In the genomic region with DNA sequence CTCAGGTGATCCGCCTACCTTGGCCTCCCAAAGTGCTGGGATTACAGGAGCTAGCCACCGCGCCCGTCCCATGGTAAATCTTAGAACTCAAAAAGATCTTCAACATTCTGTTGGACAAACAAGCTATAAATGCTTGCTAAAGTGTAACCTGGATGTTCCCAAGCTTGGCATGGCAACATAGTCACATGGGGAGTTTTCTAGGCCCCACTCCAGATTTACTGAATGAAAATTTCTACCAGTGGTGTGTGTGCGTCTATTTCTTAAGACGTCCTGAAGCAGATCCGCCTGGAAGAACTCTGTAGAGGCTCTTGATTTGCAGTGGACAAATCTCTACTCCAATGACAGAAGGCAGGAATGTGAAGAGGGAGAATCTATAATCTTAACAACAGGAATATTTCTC, we compare ENCODE assay signal across 21 cellular contexts. TPM values are rescaled to one million over a fixed set of nuclear protein-coding genes. Genes with fewer than 3 reads are reported as not detected.
DNase-seq lines count a peak whose midpoint lies in the region; ATAC-seq and TF ChIP-seq lines count a peak whose summit lies in the region.
"Had no signal": no experiment of that assay in that cellular context is flagged by ENCODE, and none has a peak within 500 bp of the region (broad histone marks: within the 10 kb centered on the region; RNA-seq: fewer than 3 reads in every experiment).

No MANE protein-coding gene starts in this region.

- CTCF ChIA-PET in activated CD8-positive, alpha-beta T cell treated with anti-CD3 and anti-CD28 coated beads, Interleukin-2, amount 10 ng/mL, durations not matched to agents 7 days and 5 days (lab: Charles Lee): no interaction called here

- H3K4me3 ChIP-seq in testis (no peak overlapping the region), HAP-1 (no peak overlapping the region)
- H3K4me3 ChIP-seq: K562, SJCRH30 had no signal

- TF ChIP-seq CTCF in testis (IDR thresholded peaks at IDR 0.05): no peak

- in situ Hi-C loops in HAP-1 (cut with MboI; ENCODE audit: low sequenced_read_pairs): no loop called here

- H3K4me1 Mint-ChIP-seq in T-helper 17 cell: peaks cover 4% of the 10 kb centered on the region
- no peaks in the 10 kb centered on the region for H3K4me1 Mint-ChIP-seq in activated CD8-positive, alpha-beta T cell treated with anti-CD3 and anti-CD28 coated beads, Interleukin-2, amount 10 ng/mL, durations not matched to agents 7 days and 5 days (ENCODE audit: low read depth)
- H3K4me1 Mint-ChIP-seq: B cell, H9 had no signal

- H3K27me3 ChIP-seq in testis (no peaks in the 10 kb centered on the region), HAP-1 (ENCODE audit: low read depth) (no peaks in the 10 kb centered on the region)
- H3K27me3 ChIP-seq: SJCRH30 had no signal

- peaks cover 4% of the 10 kb centered on the region for H3K36me3 Mint-ChIP-seq in T-helper 17 cell (ENCODE audit: low read depth)
- H3K36me3 Mint-ChIP-seq in activated CD8-positive, alpha-beta T cell treated with anti-CD3 and anti-CD28 coated beads, Interleukin-2, amount 10 ng/mL, durations not matched to agents 7 days and 5 days (ENCODE audit: low read depth): peaks cover 6% of the 10 kb centered on the region

- no peaks in the 10 kb centered on the region for H3K36me3 ChIP-seq in testis (ENCODE audit: low read depth, missing control alignments)
- no peaks in the 10 kb centered on the region for H3K36me3 ChIP-seq in HAP-1 (replicated peaks)

- no peaks in the 10 kb centered on the region for H3K27me3 Mint-ChIP-seq in T-helper 17 cell
- H3K27me3 Mint-ChIP-seq in activated CD8-positive, alpha-beta T cell treated with anti-CD3 and anti-CD28 coated beads, Interleukin-2, amount 10 ng/mL, durations not matched to agents 7 days and 5 days (ENCODE audit: low read depth): no peaks in the 10 kb centered on the region
- H3K27me3 Mint-ChIP-seq: B cell; CD4-positive, alpha-beta memory T cell had no signal

- DNase-seq in DMS79 (lab: John Stamatoyannopoulos, UW) (peak; percentile 10), T-helper 17 cell (no peak), left lobe of liver (ENCODE audit: low spot score) (peak; percentile 46), testis (peak; percentile 43), HAP-1 (ENCODE audit: low spot score in 2 of 2) (no peak), NCI-H1694 treated with DMSO at 0.1 percent for 48 hours (lab: John Stamatoyannopoulos, UW) (no peak)
- no peak for DNase-seq in activated CD8-positive, alpha-beta T cell treated with anti-CD3 and anti-CD28 coated beads, Interleukin-2, amount 10 ng/mL, durations not matched to agents 7 days and 5 days
- DNase-seq: Calu3; CD4-positive, alpha-beta memory T cell; GDM1; H9; MV-4-11; NCI-H1417 treated with DMSO at 0.1 percent for 48 hours; NCI-H2029; NCI-H2171; NCI-H446 treated with DMSO at 0.1 percent for 48 hours; NCI-H748 treated with DMSO at 0.1 percent for 48 hours; OCI-M1; SJCRH30 had no signal

- intact Hi-C loops in testis (cut with DNase I; ENCODE audit: low total_unique reads): no loop called here

- H3K4me1 ChIP-seq in testis (peaks cover 3% of the 10 kb centered on the region), HAP-1 (no peaks in the 10 kb centered on the region)
- H3K4me1 ChIP-seq: SJCRH30 had no signal

- TF ChIP-seq POLR2A in testis (IDR thresholded peaks at IDR 0.05): no peak

- no peaks in the 10 kb centered on the region for H3K9me3 Mint-ChIP-seq in activated CD8-positive, alpha-beta T cell treated with anti-CD3 and anti-CD28 coated beads, Interleukin-2, amount 10 ng/mL, durations not matched to agents 7 days and 5 days (ENCODE audit: insufficient read depth)
- H3K9me3 Mint-ChIP-seq: H9 had no signal

- 73 to 82% methylated on average over 7 of the region's 7 CpGs for WGBS in testis, 2 donors

- H3K9me3 ChIP-seq in T-helper 17 cell (ENCODE audit: control insufficient read depth, low read length, poor library complexity, severe bottlenecking) (no peaks in the 10 kb centered on the region), testis (no peaks in the 10 kb centered on the region), HAP-1 (no peaks in the 10 kb centered on the region; the same call in 1 of the 2 replicates)

- POLR2A ChIA-PET in activated CD8-positive, alpha-beta T cell treated with anti-CD3 and anti-CD28 coated beads, Interleukin-2, amount 10 ng/mL, durations not matched to agents 7 days and 5 days (lab: Charles Lee): no interaction called here

- no peak overlapping the region for H3K27ac ChIP-seq in testis
- H3K27ac ChIP-seq: SJCRH30 had no signal

- no peak overlapping the region for H3K4me3 Mint-ChIP-seq in T-helper 17 cell
- H3K4me3 Mint-ChIP-seq in activated CD8-positive, alpha-beta T cell treated with anti-CD3 and anti-CD28 coated beads, Interleukin-2, amount 10 ng/mL, durations not matched to agents 7 days and 5 days: no peak overlapping the region
- H3K4me3 Mint-ChIP-seq: B cell; CD4-positive, alpha-beta memory T cell; H9 had no signal

- H3K27ac Mint-ChIP-seq in T-helper 17 cell: peak overlapping the region; percentile 11
- no peak overlapping the region for H3K27ac Mint-ChIP-seq in activated CD8-positive, alpha-beta T cell treated with anti-CD3 and anti-CD28 coated beads, Interleukin-2, amount 10 ng/mL, durations not matched to agents 7 days and 5 days
- H3K27ac Mint-ChIP-seq: B cell; CD4-positive, alpha-beta memory T cell; H9 had no signal

- ATAC-seq in T-helper 17 cell (no peak), left lobe of liver (peak; percentile 93)
- ATAC-seq in activated CD8-positive, alpha-beta T cell treated with anti-CD3 and anti-CD28 coated beads, Interleukin-2, amount 10 ng/mL, durations not matched to agents 7 days and 5 days: no peak
- ATAC-seq: K562 had no signal

RNA-seq across cellular contexts. Expression of gene ZFYVE21, which starts 59.9 kb away (rescaled TPM):
- total RNA-seq in T-helper 17 cell: 1 to 10 TPM; 9.1 to 9.5 TPM
- total RNA-seq in left lobe of liver: 25.2 TPM
- 100 to 1,000 TPM; 194 to 251 TPM for total RNA-seq in testis
- 86.4 TPM for polyA plus RNA-seq in testis (ENCODE audit: insufficient read depth, low read depth, low replicate concordance)
- 10 to 100 TPM; 16.7 to 17.4 TPM for total RNA-seq in activated CD8-positive, alpha-beta T cell treated with anti-CD3 and anti-CD28 coated beads, Interleukin-2, amount 10 ng/mL, durations not matched to agents 7 days and 5 days

Comparison
In these comparisons a context has a peak if more than half of its experiments do, and no peak if none do; other contexts are left out.
1. DNase-seq: peak in DMS79 (single experiment), left lobe of liver (single experiment) and testis (single experiment); none in T-helper 17 cell (0 of 3), HAP-1 (0 of 2), activated CD8-positive, alpha-beta T cell treated with anti-CD3 and anti-CD28 coated beads, Interleukin-2, amount 10 ng/mL, durations not matched to agents 7 days and 5 days (single experiment) and NCI-H1694 treated with DMSO at 0.1 percent for 48 hours (single experiment).